ENCODE assay signal across 27 cellular contexts in genomic region chr4:176156656-176157055, GRCh38. TPM values are rescaled to one million over a fixed set of nuclear protein-coding genes. Genes with fewer than 3 reads are reported as not detected.
DNase-seq lines count a peak whose midpoint lies in the region; ATAC-seq and TF ChIP-seq lines count a peak whose summit lies in the region.
"Had no signal": no experiment of that assay in that cellular context is flagged by ENCODE, and none has a peak within 500 bp of the region (broad histone marks: within the 10 kb centered on the region; RNA-seq: fewer than 3 reads in every experiment).

No MANE protein-coding gene starts in this region.

- H3K4me3 Mint-ChIP-seq in activated T-helper 2 cell treated with anti-CD3 and anti-CD28 coated beads, Interferon-gamma antibody, Interleukin-2, Interleukin-4, amounts not matched to agents 10 μg/mL and 5 μg/mL and 100 μg/mL, durations not matched to agents 14 hours and 24 hours and 36 hours (ENCODE audit: low read depth), result no peak overlapping the region
- H3K4me3 Mint-ChIP-seq: activated CD4-positive, alpha-beta T cell treated with anti-CD3 and anti-CD28 coated beads, Interleukin-2, amount 10 ng/mL, durations not matched to agents 7 days and 5 days; GM23338 had no signal

- H3K4me3 ChIP-seq in astrocyte of the spinal cord (ENCODE audit: low read depth, low read length), result no peak overlapping the region
- no peak overlapping the region for H3K4me3 ChIP-seq in osteoblast (ENCODE audit: insufficient read depth, low read length)
- H3K4me3 ChIP-seq: adrenal gland, GM23338, lower lobe of right lung, sigmoid colon had no signal

- H3K4me2 ChIP-seq in osteoblast (ENCODE audit: insufficient read depth, low read length), result no peak overlapping the region
- H3K4me2 ChIP-seq: GM23338 had no signal

- H3K36me3 ChIP-seq in osteoblast (ENCODE audit: insufficient read depth, low read length), result no peaks in the 10 kb centered on the region
- H3K36me3 ChIP-seq: adrenal gland, lower lobe of right lung had no signal

- in situ Hi-C loops in astrocyte of the spinal cord (cut with HindIII; ENCODE audit: low sequenced_read_pairs), result no loop called here

- peak overlapping the region; percentile 80 for H3K27ac ChIP-seq in osteoblast (ENCODE audit: low read depth, low read length)
- H3K27ac ChIP-seq: adrenal gland, lower lobe of right lung, sigmoid colon had no signal

- H3K4me1 Mint-ChIP-seq in activated T-helper 2 cell treated with anti-CD3 and anti-CD28 coated beads, Interferon-gamma antibody, Interleukin-2, Interleukin-4, amounts not matched to agents 10 μg/mL and 5 μg/mL and 100 μg/mL, durations not matched to agents 14 hours and 24 hours and 36 hours (ENCODE audit: low read depth), result no peaks in the 10 kb centered on the region
- H3K4me1 Mint-ChIP-seq: activated CD4-positive, alpha-beta T cell treated with anti-CD3 and anti-CD28 coated beads, Interleukin-2, amount 10 ng/mL, durations not matched to agents 7 days and 5 days; GM23338 had no signal

- H3K27me3 ChIP-seq in osteoblast (ENCODE audit: insufficient read depth, low read length), result no peaks in the 10 kb centered on the region
- H3K27me3 ChIP-seq: adrenal gland, sigmoid colon had no signal

- no peak overlapping the region for H2AFZ ChIP-seq in osteoblast (ENCODE audit: low read length)
- H2AFZ ChIP-seq: GM23338 had no signal

- no peak overlapping the region for H3K27ac Mint-ChIP-seq in activated naive CD4-positive, alpha-beta T cell treated with anti-CD3 and anti-CD28 coated beads, Interleukin-2, amount 50 U/mL, for 72 hours
- no peak overlapping the region for H3K27ac Mint-ChIP-seq in activated T-helper 2 cell treated with anti-CD3 and anti-CD28 coated beads, Interferon-gamma antibody, Interleukin-2, Interleukin-4, amounts not matched to agents 10 μg/mL and 5 μg/mL and 100 μg/mL, durations not matched to agents 14 hours and 24 hours and 36 hours
- H3K27ac Mint-ChIP-seq: activated CD4-positive, alpha-beta T cell treated with anti-CD3 and anti-CD28 coated beads, Interleukin-2, amount 10 ng/mL, durations not matched to agents 7 days and 5 days; GM23338 had no signal

- H3K4me1 ChIP-seq in osteoblast (ENCODE audit: insufficient read depth, low read length), result peaks cover 3% of the 10 kb centered on the region
- H3K4me1 ChIP-seq: adrenal gland, lower lobe of right lung had no signal

- no peaks in the 10 kb centered on the region for H3K27me3 Mint-ChIP-seq in activated T-helper 2 cell treated with anti-CD3 and anti-CD28 coated beads, Interferon-gamma antibody, Interleukin-2, Interleukin-4, amounts not matched to agents 10 μg/mL and 5 μg/mL and 100 μg/mL, durations not matched to agents 14 hours and 24 hours and 36 hours (ENCODE audit: low read depth)
- H3K27me3 Mint-ChIP-seq: activated CD4-positive, alpha-beta T cell treated with anti-CD3 and anti-CD28 coated beads, Interleukin-2, amount 10 ng/mL, durations not matched to agents 7 days and 5 days had no signal

- no peaks in the 10 kb centered on the region for H3K9me3 Mint-ChIP-seq in activated naive CD4-positive, alpha-beta T cell treated with anti-CD3 and anti-CD28 coated beads, Interleukin-2, amount 50 U/mL, for 72 hours
- no peaks in the 10 kb centered on the region for H3K9me3 Mint-ChIP-seq in activated T-helper 2 cell treated with anti-CD3 and anti-CD28 coated beads, Interferon-gamma antibody, Interleukin-2, Interleukin-4, amounts not matched to agents 10 μg/mL and 5 μg/mL and 100 μg/mL, durations not matched to agents 14 hours and 24 hours and 36 hours
- H3K9me3 Mint-ChIP-seq: activated CD4-positive, alpha-beta T cell treated with anti-CD3 and anti-CD28 coated beads, Interleukin-2, amount 10 ng/mL, durations not matched to agents 7 days and 5 days; GM23338 had no signal

- no peaks in the 10 kb centered on the region for H3K36me3 Mint-ChIP-seq in activated naive CD4-positive, alpha-beta T cell treated with anti-CD3 and anti-CD28 coated beads, Interleukin-2, amount 50 U/mL, for 72 hours
- no peaks in the 10 kb centered on the region for H3K36me3 Mint-ChIP-seq in activated T-helper 2 cell treated with anti-CD3 and anti-CD28 coated beads, Interferon-gamma antibody, Interleukin-2, Interleukin-4, amounts not matched to agents 10 μg/mL and 5 μg/mL and 100 μg/mL, durations not matched to agents 14 hours and 24 hours and 36 hours (ENCODE audit: low read depth)

- intact Hi-C loops in activated T-helper 2 cell treated with anti-CD3 and anti-CD28 coated beads, Interferon-gamma antibody, Interleukin-2, Interleukin-4, amounts not matched to agents 10 μg/mL and 5 μg/mL and 100 μg/mL, durations not matched to agents 14 hours and 24 hours and 36 hours (cut with micrococcal nuclease), result no loop called here

- DNase-seq in AG09319 (ENCODE audit: extremely low read depth, low read depth) (peak; percentile 16), HT1080 (ENCODE audit: low read depth) (peak; percentile 96), astrocyte of the spinal cord (ENCODE audit: low read depth, low spot score) (peak; percentile 80), osteoblast (ENCODE audit: insufficient read length, low spot score, missing footprints) (no peak), GM10266 (ENCODE audit: extremely low spot score) (no peak)
- no peak for DNase-seq in stimulated activated CD8-positive, alpha-beta memory T cell treated with anti-CD3 and anti-CD28 coated beads, Interleukin-4, amount 100 ng/mL, for 48 hours
- no peak for DNase-seq in activated naive CD4-positive, alpha-beta T cell treated with anti-CD3 and anti-CD28 coated beads, Interleukin-2, amount 50 U/mL, for 72 hours (ENCODE audit: low spot score in 2 of 2)
- DNase-seq in activated T-helper 2 cell treated with anti-CD3 and anti-CD28 coated beads, Interferon-gamma antibody, Interleukin-2, Interleukin-4, amounts not matched to agents 10 μg/mL and 5 μg/mL and 100 μg/mL, durations not matched to agents 14 hours and 24 hours and 36 hours (ENCODE audit: low spot score), result no peak
- DNase-seq: activated CD4-positive, alpha-beta T cell treated with anti-CD3 and anti-CD28 coated beads, Interleukin-2, amount 10 ng/mL, durations not matched to agents 7 days and 5 days; activated CD8-positive, alpha-beta memory T cell treated with anti-CD3 and anti-CD28 coated beads, Interleukin-2, amount 50 U/mL, for 48 hours; activated effector memory CD4-positive, alpha-beta T cell treated with anti-CD3 and anti-CD28 coated beads, Interleukin-2, amount 50 U/mL, for 16 hours; adrenal gland; AML-193; DND-41; hippocampal formation; Karpas-422; lower lobe of right lung; NCI-H1417 treated with DMSO at 0.1 percent for 48 hours; NCI-H526; SHP77; sigmoid colon; stimulated activated CD4-positive, alpha-beta T cell treated with anti-CD3 and anti-CD28 coated beads, Interleukin-2, amount 100 ng/mL, for 48 hours had no signal

- TF ChIP-seq CTCF in AG09319 (IDR thresholded peaks at IDR 0.05; ENCODE audit: low read depth, low read length) (no peak), astrocyte of the spinal cord (IDR thresholded peaks at IDR 0.05; ENCODE audit: low read depth, low read length) (no peak), osteoblast (IDR thresholded peaks at IDR 0.05; ENCODE audit: extremely low read depth, low read depth, low read length) (no peak), GM10266 (IDR thresholded peaks at IDR 0.05; ENCODE audit: control insufficient read depth, insufficient read depth, low read depth, missing control alignments) (no peak)

- H4K20me1 ChIP-seq in osteoblast (ENCODE audit: insufficient read depth, low read length), result no peaks in the 10 kb centered on the region

- no peaks in the 10 kb centered on the region for H3K79me2 ChIP-seq in osteoblast (ENCODE audit: insufficient read depth, low read length)

- no peaks in the 10 kb centered on the region for H3K9me3 ChIP-seq in osteoblast (ENCODE audit: low read depth, low read length)
- H3K9me3 ChIP-seq: adrenal gland, lower lobe of right lung, sigmoid colon had no signal

- no peak for ATAC-seq in activated naive CD4-positive, alpha-beta T cell treated with anti-CD3 and anti-CD28 coated beads, Interleukin-2, amount 50 U/mL, for 72 hours
- ATAC-seq: esophagus mucosa, GM23338, lower lobe of right lung had no signal

RNA-seq across cellular contexts. Expression of gene SPATA4, which starts 38.7 kb away (rescaled TPM):
- total RNA-seq in HT1080 (2014; rRNA removed; shearing (Covaris generic)), result not detected in 2 replicates
- 0.09 and 0.17 TPM in 2 replicates for polyA plus RNA-seq in HT1080 (2015; cell fraction: cytosol; rRNA removed)
- polyA plus RNA-seq in HT1080 (2015; cell fraction: nucleus; rRNA removed), result 0.06 and 0.10 TPM in 2 replicates
- 0.59 and 0.72 TPM in 2 replicates for total RNA-seq in osteoblast
- total RNA-seq in activated naive CD4-positive, alpha-beta T cell treated with anti-CD3 and anti-CD28 coated beads, Interleukin-2, amount 50 U/mL, for 72 hours, result under 1 TPM in 1 of 2 donors, not detected in 1; 0.16 TPM
- not detected in 2 replicates for total RNA-seq in activated T-helper 2 cell treated with anti-CD3 and anti-CD28 coated beads, Interferon-gamma antibody, Interleukin-2, Interleukin-4, amounts not matched to agents 10 μg/mL and 5 μg/mL and 100 μg/mL, durations not matched to agents 14 hours and 24 hours and 36 hours
- total RNA-seq: activated CD4-positive, alpha-beta T cell treated with anti-CD3 and anti-CD28 coated beads, Interleukin-2, amount 10 ng/mL, durations not matched to agents 7 days and 5 days; esophagus mucosa; GM23338; HT-29; omental fat pad; T-helper 1 cell treated with Interleukin-12 subunit alpha and Interleukin-12 subunit beta and Interleukin-4 antibody, amounts not matched to agents 30 ng/mL and 1 ng/mL, for 36 hours had no signal
- polyA plus RNA-seq: GM23338, sigmoid colon had no signal

Comparison
In these comparisons a context has a peak if more than half of its experiments do, and no peak if none do; other contexts are left out.
1. DNase-seq: peak in AG09319 (single experiment), HT1080 (single experiment) and astrocyte of the spinal cord (single experiment); none in osteoblast (single experiment), GM10266 (single experiment), stimulated activated CD8-positive, alpha-beta memory T cell treated with anti-CD3 and anti-CD28 coated beads, Interleukin-4, amount 100 ng/mL, for 48 hours (single experiment), activated naive CD4-positive, alpha-beta T cell treated with anti-CD3 and anti-CD28 coated beads, Interleukin-2, amount 50 U/mL, for 72 hours (0 of 2) and activated T-helper 2 cell treated with anti-CD3 and anti-CD28 coated beads, Interferon-gamma antibody, Interleukin-2, Interleukin-4, amounts not matched to agents 10 μg/mL and 5 μg/mL and 100 μg/mL, durations not matched to agents 14 hours and 24 hours and 36 hours (single experiment).